ENCODE assay signal across 8 cellular contexts in genomic region chr16:50154369-50154947, GRCh38. TPM values are rescaled to one million over a fixed set of nuclear protein-coding genes. Genes with fewer than 3 reads are reported as not detected.
DNase-seq lines count a peak whose midpoint lies in the region; ATAC-seq lines count a peak whose summit lies in the region.

No MANE protein-coding gene starts in this region.

- H3K9me3 Mint-ChIP-seq in activated CD8-positive, alpha-beta memory T cell treated with anti-CD3 and anti-CD28 coated beads, Interleukin-2, amount 10 ng/mL, durations not matched to agents 7 days and 5 days (ENCODE audit: low read depth) = no peaks in the 10 kb centered on the region
- no peaks in the 10 kb centered on the region for H3K9me3 Mint-ChIP-seq in activated CD8-positive, alpha-beta T cell treated with anti-CD3 and anti-CD28 coated beads, Interleukin-2, amount 10 ng/mL, durations not matched to agents 7 days and 5 days (ENCODE audit: insufficient read depth)

- ATAC-seq in activated CD8-positive, alpha-beta memory T cell treated with anti-CD3 and anti-CD28 coated beads, Interleukin-2, amount 10 ng/mL, durations not matched to agents 7 days and 5 days = no peak
- no peak for ATAC-seq in activated CD8-positive, alpha-beta T cell treated with anti-CD3 and anti-CD28 coated beads, Interleukin-2, amount 10 ng/mL, durations not matched to agents 7 days and 5 days
- ATAC-seq in right cardiac atrium (no peak), HG02981 (IDR thresholded peaks at IDR 0.05; ENCODE audit: unreplicated experiment) (no peak), HG03469 (IDR thresholded peaks at IDR 0.05; ENCODE audit: unreplicated experiment) (no peak)

- no peaks in the 10 kb centered on the region for H3K27me3 Mint-ChIP-seq in activated CD8-positive, alpha-beta memory T cell treated with anti-CD3 and anti-CD28 coated beads, Interleukin-2, amount 10 ng/mL, durations not matched to agents 7 days and 5 days
- H3K27me3 Mint-ChIP-seq in activated CD8-positive, alpha-beta T cell treated with anti-CD3 and anti-CD28 coated beads, Interleukin-2, amount 10 ng/mL, durations not matched to agents 7 days and 5 days (ENCODE audit: low read depth) = no peaks in the 10 kb centered on the region

- peak overlapping the region; percentile 50 for H3K27ac ChIP-seq in right cardiac atrium (ENCODE audit: low read length)

- H3K27me3 ChIP-seq in right cardiac atrium (ENCODE audit: control insufficient read depth, insufficient read depth) = no peaks in the 10 kb centered on the region

- peak overlapping the region; percentile 80 for H3K4me3 Mint-ChIP-seq in activated CD8-positive, alpha-beta memory T cell treated with anti-CD3 and anti-CD28 coated beads, Interleukin-2, amount 10 ng/mL, durations not matched to agents 7 days and 5 days
- peak overlapping the region; percentile 75 for H3K4me3 Mint-ChIP-seq in activated CD8-positive, alpha-beta T cell treated with anti-CD3 and anti-CD28 coated beads, Interleukin-2, amount 10 ng/mL, durations not matched to agents 7 days and 5 days

- H3K4me1 Mint-ChIP-seq in activated CD8-positive, alpha-beta memory T cell treated with anti-CD3 and anti-CD28 coated beads, Interleukin-2, amount 10 ng/mL, durations not matched to agents 7 days and 5 days = peaks cover 43% of the 10 kb centered on the region
- peaks cover 39% of the 10 kb centered on the region for H3K4me1 Mint-ChIP-seq in activated CD8-positive, alpha-beta T cell treated with anti-CD3 and anti-CD28 coated beads, Interleukin-2, amount 10 ng/mL, durations not matched to agents 7 days and 5 days (ENCODE audit: low read depth)

- DNase-seq in activated CD8-positive, alpha-beta memory T cell treated with anti-CD3 and anti-CD28 coated beads, Interleukin-2, amount 10 ng/mL, durations not matched to agents 7 days and 5 days = peak; percentile 44
- no peak for DNase-seq in activated CD8-positive, alpha-beta memory T cell treated with anti-CD3 and anti-CD28 coated beads for 24 hours
- DNase-seq in activated CD8-positive, alpha-beta T cell treated with anti-CD3 and anti-CD28 coated beads, Interleukin-2, amount 10 ng/mL, durations not matched to agents 7 days and 5 days = no peak
- DNase-seq in right cardiac atrium (no peak), retina (peak; percentile 24), ecto neural progenitor cell (ENCODE audit: low spot score) (no peak)

- peak overlapping the region; percentile 80 for H3K4me3 ChIP-seq in right cardiac atrium (ENCODE audit: low read length)

- H3K4me1 ChIP-seq in right cardiac atrium (ENCODE audit: control insufficient read depth, insufficient read depth, low read length) = peaks cover 4% of the 10 kb centered on the region

- POLR2A ChIA-PET in activated CD8-positive, alpha-beta T cell treated with anti-CD3 and anti-CD28 coated beads, Interleukin-2, amount 10 ng/mL, durations not matched to agents 7 days and 5 days (lab: Charles Lee) = interaction anchor here (1.2 kb wide), 1 partner anchor 12 kb away, joined by 7 read pairs; no protein-coding TSS in a partner anchor

- peak overlapping the region; percentile 69 for H3K27ac Mint-ChIP-seq in activated CD8-positive, alpha-beta memory T cell treated with anti-CD3 and anti-CD28 coated beads, Interleukin-2, amount 10 ng/mL, durations not matched to agents 7 days and 5 days
- H3K27ac Mint-ChIP-seq in activated CD8-positive, alpha-beta T cell treated with anti-CD3 and anti-CD28 coated beads, Interleukin-2, amount 10 ng/mL, durations not matched to agents 7 days and 5 days = peak overlapping the region; percentile 63

- WGBS in right cardiac atrium = 11% methylated on average over 12 of the region's 12 CpGs

- peaks cover 14% of the 10 kb centered on the region for H3K36me3 Mint-ChIP-seq in activated CD8-positive, alpha-beta memory T cell treated with anti-CD3 and anti-CD28 coated beads, Interleukin-2, amount 10 ng/mL, durations not matched to agents 7 days and 5 days
- peaks cover 23% of the 10 kb centered on the region for H3K36me3 Mint-ChIP-seq in activated CD8-positive, alpha-beta T cell treated with anti-CD3 and anti-CD28 coated beads, Interleukin-2, amount 10 ng/mL, durations not matched to agents 7 days and 5 days (ENCODE audit: low read depth)

- CTCF ChIA-PET in activated CD8-positive, alpha-beta memory T cell treated with anti-CD3 and anti-CD28 coated beads, Interleukin-2, amount 10 ng/mL, durations not matched to agents 7 days and 5 days (lab: Charles Lee) = interaction anchor here (0.8 to 2.3 kb wide), 8 partner anchors 33 to 201 kb away, joined by 3 to 14 read pairs (median 4); partner anchors contain the start of genes CNEP1R1 and HEATR3
- CTCF ChIA-PET in activated CD8-positive, alpha-beta T cell treated with anti-CD3 and anti-CD28 coated beads, Interleukin-2, amount 10 ng/mL, durations not matched to agents 7 days and 5 days (lab: Charles Lee) = interaction anchor here (1.0 to 3.9 kb wide), 8 partner anchors 13 to 173 kb away, joined by 3 to 31 read pairs (median 5); partner anchors contain the start of gene CNEP1R1

- intact Hi-C loops in right cardiac atrium (cut with DNase I) = loop anchor here in 1 of 4 donors (10.0 kb wide), 1 partner anchor 50 kb away; no protein-coding TSS in a partner anchor

- H3K9me3 ChIP-seq in right cardiac atrium (ENCODE audit: control insufficient read depth, low read length) = no peaks in the 10 kb centered on the region

RNA-seq across cellular contexts. Expression of gene TENT4B, which starts 1.4 kb away (rescaled TPM):
- 10 to 100 TPM; 18.5 to 19.7 TPM for total RNA-seq in activated CD8-positive, alpha-beta memory T cell treated with anti-CD3 and anti-CD28 coated beads, Interleukin-2, amount 10 ng/mL, durations not matched to agents 7 days and 5 days
- 10 to 100 TPM; 17.3 to 18.0 TPM for total RNA-seq in activated CD8-positive, alpha-beta T cell treated with anti-CD3 and anti-CD28 coated beads, Interleukin-2, amount 10 ng/mL, durations not matched to agents 7 days and 5 days
- 1 to 10 TPM; 6.3 to 8.4 (median 7.3) TPM for total RNA-seq in right cardiac atrium
- polyA plus RNA-seq in right cardiac atrium = 3.0 TPM

Comparison
In these comparisons a context has a peak if more than half of its experiments do, and no peak if none do; other contexts are left out.
1. DNase-seq: peak in activated CD8-positive, alpha-beta memory T cell treated with anti-CD3 and anti-CD28 coated beads, Interleukin-2, amount 10 ng/mL, durations not matched to agents 7 days and 5 days (single experiment) and retina (single experiment); none in activated CD8-positive, alpha-beta memory T cell treated with anti-CD3 and anti-CD28 coated beads for 24 hours (single experiment), activated CD8-positive, alpha-beta T cell treated with anti-CD3 and anti-CD28 coated beads, Interleukin-2, amount 10 ng/mL, durations not matched to agents 7 days and 5 days (single experiment), right cardiac atrium (0 of 3) and ecto neural progenitor cell (single experiment).